In the genomic region with DNA sequence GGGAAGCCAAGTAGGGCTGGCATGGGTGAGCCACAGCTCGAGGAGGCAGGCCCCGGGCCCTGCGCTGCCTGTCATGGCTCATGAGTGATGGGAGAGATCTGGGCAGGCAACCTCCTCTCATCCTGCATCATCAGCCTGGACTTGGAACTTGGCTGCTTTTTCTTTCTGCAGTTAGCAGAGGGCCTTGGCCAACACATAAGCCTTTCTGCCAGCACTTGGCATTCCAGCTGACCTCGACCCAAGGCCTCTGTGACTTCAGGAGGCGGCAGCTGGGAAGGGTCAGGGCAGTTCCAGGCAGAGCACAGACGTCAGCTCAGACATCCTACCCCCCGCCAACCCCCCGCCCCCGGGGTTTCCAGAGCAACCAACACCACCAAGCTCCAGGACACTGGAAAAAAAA, we compare ENCODE assay signal across 8 cellular contexts. TPM values are rescaled to one million over a fixed set of nuclear protein-coding genes. Genes with fewer than 3 reads are reported as not detected.
DNase-seq lines count a peak whose midpoint lies in the region; ATAC-seq lines count a peak whose summit lies in the region.

No MANE protein-coding gene starts in this region.

- DNase-seq in GM04503 (ENCODE audit: low read depth): peak; percentile 21
- DNase-seq in cerebellum (ENCODE audit: low spot score): peak; percentile 36
- DNase-seq in left kidney (ENCODE audit: low read depth, low spot score): peak; percentile 68
- DNase-seq in NK-92 treated with Interleukin-12 subunit alpha and Interleukin-12 subunit beta, amount 100 ng/mL, for 24 hours (lab: John Stamatoyannopoulos, UW): no peak
- DNase-seq in HK-2 (ENCODE audit: unreplicated experiment): no peak
- DNase-seq in DMS53 treated with DMSO at 0.1 percent for 48 hours (lab: John Stamatoyannopoulos, UW; ENCODE audit: unreplicated experiment): no peak

- peak overlapping the region; percentile 17 for H3K27ac ChIP-seq in temporal lobe (ENCODE audit: low read depth, low read length)

- no peak for ATAC-seq in HG03135 (IDR thresholded peaks at IDR 0.05; ENCODE audit: unreplicated experiment)

RNA-seq across cellular contexts. Expression of a gene that starts 7.6 kb away (rescaled TPM):
- total RNA-seq in cerebellum: 13.2 TPM
- total RNA-seq in temporal lobe: 9.6 TPM

Comparison
In these comparisons a context has a peak if more than half of its experiments do, and no peak if none do; other contexts are left out.
1. DNase-seq: peak in GM04503 (single experiment), cerebellum (single experiment) and left kidney (single experiment); none in NK-92 treated with Interleukin-12 subunit alpha and Interleukin-12 subunit beta, amount 100 ng/mL, for 24 hours (single experiment), HK-2 (single experiment) and DMS53 treated with DMSO at 0.1 percent for 48 hours (single experiment).